ENCODE assay signal across 20 cellular contexts in the genomic region with DNA sequence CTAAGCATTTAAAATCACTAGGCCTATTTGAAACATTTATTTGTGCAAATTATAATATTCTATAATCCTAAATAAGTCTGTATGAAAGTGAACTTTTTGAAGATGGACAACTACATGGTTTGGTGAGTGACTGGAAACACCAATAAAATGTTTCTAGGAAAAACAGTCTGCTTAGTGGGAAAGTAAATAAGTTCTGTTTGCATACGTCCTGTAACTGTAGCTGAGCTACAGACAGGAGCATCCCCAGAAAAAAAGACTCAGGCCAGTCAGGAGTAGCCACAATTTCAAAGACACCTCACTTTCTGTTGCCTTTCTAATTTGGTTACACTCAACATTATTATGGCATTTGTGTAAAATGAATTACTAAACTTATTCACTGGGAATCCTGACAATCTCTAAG. TPM values are rescaled to one million over a fixed set of nuclear protein-coding genes. Genes with fewer than 3 reads are reported as not detected.
DNase-seq lines count a peak whose midpoint lies in the region; ATAC-seq, FAIRE-seq and TF ChIP-seq lines count a peak whose summit lies in the region.
"Had no signal": no experiment of that assay in that cellular context is flagged by ENCODE, and none has a peak within 500 bp of the region (broad histone marks: within the 10 kb centered on the region; RNA-seq: fewer than 3 reads in every experiment).

No MANE protein-coding gene starts in this region.

- DNase-seq in DMS53 (lab: John Stamatoyannopoulos, UW), result peak; percentile 48
- peak; percentile 15 for DNase-seq in DMS53 treated with DMSO at 0.1 percent for 48 hours (lab: John Stamatoyannopoulos, UW; ENCODE audit: unreplicated experiment)
- DNase-seq in HepG2 (ENCODE audit: low spot score), result no peak
- DNase-seq in NCI-H1105 (lab: John Stamatoyannopoulos, UW), result no peak
- no peak for DNase-seq in head of caudate nucleus
- DNase-seq in activated T-cell treated with anti-CD3 and anti-CD28 coated beads, Interleukin-2, amount 50 U/mL, for 24 hours, result no peak
- DNase-seq: C1 segment of cervical spinal cord; Calu3; CD4-positive, alpha-beta memory T cell; COR-L47; DND-41; GM23248; H7; HCEC 1CT had no signal

- H3K79me2 ChIP-seq in OCI-LY1 (ENCODE audit: insufficient read depth, low read length) (no peaks in the 10 kb centered on the region), HepG2 (ENCODE audit: insufficient read depth, low read length) (no peaks in the 10 kb centered on the region)

- H3K36me3 Mint-ChIP-seq in activated T-cell treated with anti-CD3 and anti-CD28 coated beads, Interleukin-2, amount 50 U/mL, for 24 hours (ENCODE audit: low read depth), result no peaks in the 10 kb centered on the region

- no TSS peak for BruUV-seq in HepG2 (replicated peaks; lab: Mats Ljungman, UMichigan)

- no peaks in the 10 kb centered on the region for H3K9me3 ChIP-seq in OCI-LY1 (ENCODE audit: low read length)
- no peaks in the 10 kb centered on the region for H3K9me3 ChIP-seq in HepG2 (ENCODE audit: low read length)

- no peaks in the 10 kb centered on the region for H3K27me3 ChIP-seq in OCI-LY1 (ENCODE audit: insufficient read depth, low read length)
- H3K27me3 ChIP-seq in HepG2 (ENCODE audit: control insufficient read depth in 1 of 2, insufficient read depth in 2 of 2, low read length in 2 of 2), result no peaks in the 10 kb centered on the region

- H2AFZ ChIP-seq in OCI-LY1 (ENCODE audit: low read length) (peak overlapping the region; percentile 83), HepG2 (ENCODE audit: low read length) (no peak overlapping the region)
- H2AFZ ChIP-seq: GM23248 had no signal

- H3K4me1 ChIP-seq in OCI-LY1 (ENCODE audit: insufficient read depth, low read length, severe bottlenecking) (peaks cover 9% of the 10 kb centered on the region), HepG2 (ENCODE audit: insufficient read depth, low read length) (no peaks in the 10 kb centered on the region)

- H3K9me3 Mint-ChIP-seq in activated T-cell treated with anti-CD3 and anti-CD28 coated beads, Interleukin-2, amount 50 U/mL, for 24 hours, result no peaks in the 10 kb centered on the region

- WGBS in HepG2 (ENCODE audit: low lambda C conversion rate), result 4% methylated on average over 1 of the region's 1 CpG

- TF ChIP-seq CTCF in OCI-LY1 (IDR thresholded peaks at IDR 0.05; ENCODE audit: low read length) (no peak), HepG2 (CRISPR knock-in tag; IDR thresholded peaks at IDR 0.05) (no peak)

- TF ChIP-seq EP300 in HepG2 (IDR thresholded peaks at IDR 0.05; ENCODE audit: low read depth in 2 of 2, low read length in 2 of 2) (no peak), HepG2 (CRISPR knock-in tag; IDR thresholded peaks at IDR 0.05; ENCODE audit: borderline replicate concordance) (no peak)

- no peaks in the 10 kb centered on the region for H3F3A ChIP-seq in OCI-LY1 (ENCODE audit: insufficient read depth, low read length)

- POLR2A ChIA-PET in HepG2 (lab: Yijun Ruan, JAX), result no interaction called here

- H3K4me3 ChIP-seq in OCI-LY1 (ENCODE audit: low read depth, low read length, poor library complexity, severe bottlenecking) (no peak overlapping the region), HepG2 (replicated peaks in 1 of 3; ENCODE audit: insufficient read depth in 1 of 3, low read depth in 2 of 3, low read length in 3 of 3) (no peak overlapping the region)
- H3K4me3 ChIP-seq: GM23248 had no signal

- no peaks in the 10 kb centered on the region for H3K9me2 ChIP-seq in OCI-LY1 (ENCODE audit: low read depth, low read length)

- H3K4me3 Mint-ChIP-seq in activated T-cell treated with anti-CD3 and anti-CD28 coated beads, Interleukin-2, amount 50 U/mL, for 24 hours, result no peak overlapping the region
- H3K4me3 Mint-ChIP-seq: CD4-positive, alpha-beta memory T cell had no signal

- no peak for TF ChIP-seq POLR2A in HepG2 (IDR thresholded peaks at IDR 0.05; ENCODE audit: insufficient read depth in 1 of 2, low read depth in 2 of 2, low read length in 2 of 2)

- H3K9ac ChIP-seq in OCI-LY1 (ENCODE audit: low read length), result no peak overlapping the region
- no peak overlapping the region for H3K9ac ChIP-seq in HepG2 (ENCODE audit: insufficient read depth, low read depth, low read length)
- H3K9ac ChIP-seq: GM23248 had no signal

- H3K4me1 Mint-ChIP-seq in activated T-cell treated with anti-CD3 and anti-CD28 coated beads, Interleukin-2, amount 50 U/mL, for 24 hours (ENCODE audit: low read depth), result no peaks in the 10 kb centered on the region
- H3K4me1 Mint-ChIP-seq: CD4-positive, alpha-beta memory T cell had no signal

- H3K27ac Mint-ChIP-seq in activated T-cell treated with anti-CD3 and anti-CD28 coated beads, Interleukin-2, amount 50 U/mL, for 24 hours, result no peak overlapping the region
- H3K27ac Mint-ChIP-seq: CD4-positive, alpha-beta memory T cell had no signal

- H4K20me1 ChIP-seq in OCI-LY1 (ENCODE audit: insufficient read depth, low read length) (no peaks in the 10 kb centered on the region), HepG2 (ENCODE audit: insufficient read depth, low read length) (no peaks in the 10 kb centered on the region)

- ATAC-seq in HepG2, result 0 out of 3 replicates have a peak, but pooled peaks have one; percentile 38

- H3K27ac ChIP-seq in OCI-LY1 (ENCODE audit: low read depth, low read length, poor library complexity, severe bottlenecking) (no peak overlapping the region), HepG2 (ENCODE audit: extremely low read length, insufficient read depth, low read length) (no peak overlapping the region)
- H3K27ac ChIP-seq: GM23248 had no signal

- FAIRE-seq in HepG2 (lab: Jason Lieb, UNC), result no peak
- FAIRE-seq: G401.6, GM12892, H1 had no signal

- no peaks in the 10 kb centered on the region for H3K36me3 ChIP-seq in OCI-LY1 (ENCODE audit: insufficient read depth, low read length)
- H3K36me3 ChIP-seq in HepG2 (replicated peaks in 1 of 2; ENCODE audit: control insufficient read depth in 1 of 2, insufficient read depth in 2 of 2, low read length in 2 of 2), result no peaks in the 10 kb centered on the region

- H3K27me3 Mint-ChIP-seq in activated T-cell treated with anti-CD3 and anti-CD28 coated beads, Interleukin-2, amount 50 U/mL, for 24 hours, result no peaks in the 10 kb centered on the region
- H3K27me3 Mint-ChIP-seq: CD4-positive, alpha-beta memory T cell had no signal

- H3K4me2 ChIP-seq in OCI-LY1 (ENCODE audit: low read length) (no peak overlapping the region), HepG2 (ENCODE audit: low read depth, low read length) (no peak overlapping the region)

- TF ChIP-seq RAD21 in HepG2 (CRISPR knock-in tag; IDR thresholded peaks at IDR 0.05), result no peak

- intact Hi-C loops in HepG2 (cut with micrococcal nuclease; ENCODE audit: unreplicated experiment) (no loop called here), head of caudate nucleus (cut with DNase I) (no loop called here)

- in situ Hi-C loops in HepG2 (cut with HindIII; ENCODE audit: extremely low pct_ligation_motif_present, low pct_unique_long_range_greater_than_20kb), result no loop called here

- CTCF ChIA-PET in HepG2 (lab: Yijun Ruan, JAX; ENCODE audit: low intra/inter-chr PET ratio, low total read pairs), result no interaction called here

TF ChIP-seq in HepG2, 621 proteins besides CTCF, POLR2A, EP300 and RAD21:
- TF ChIP-seq BCL6 (CRISPR knock-in tag; IDR thresholded peaks at IDR 0.05) (peak; percentile 84), SETDB1 (CRISPR knock-in tag; IDR thresholded peaks at IDR 0.05; ENCODE audit: borderline replicate concordance) (no peak), ZBTB3 (CRISPR knock-in tag; IDR thresholded peaks at IDR 0.05; ENCODE audit: borderline replicate concordance, low read depth) (no peak)

RNA-seq across cellular contexts. Expression of a gene that starts 28.4 kb away (rescaled TPM):
- not detected in 2 replicates for total RNA-seq in HepG2 (2016; rRNA removed; fragmentation: Illumina TruSeq; extraction: Trizol)
- total RNA-seq in HepG2 (2016; cell fraction: cytosol; rRNA removed; fragmentation: Illumina TruSeq; extraction: Trizol; ENCODE audit: low read depth), result not detected in 2 replicates
- total RNA-seq in HepG2 (2016; cell fraction: insoluble cytoplasmic fraction; rRNA removed; fragmentation: Illumina TruSeq; extraction: Trizol), result not detected in 2 replicates
- not detected in 2 replicates for total RNA-seq in HepG2 (2016; cell fraction: membrane; rRNA removed; fragmentation: Illumina TruSeq; extraction: Trizol)
- not detected in 2 replicates for total RNA-seq in HepG2 (2016; cell fraction: nucleus; rRNA removed; fragmentation: Illumina TruSeq; extraction: Trizol)
- polyA plus RNA-seq in HepG2 (2011; rRNA removed), result not detected in 2 replicates
- not detected in 2 replicates for polyA plus RNA-seq in HepG2 (2011; cell fraction: cytosol; rRNA removed)
- not detected in 2 replicates for polyA plus RNA-seq in HepG2 (2011; cell fraction: nucleus; rRNA removed)
- not detected in 2 replicates for polyA plus RNA-seq in HepG2 (2012)
- polyA plus RNA-seq in HepG2 (2016; cell fraction: cytosol; fragmentation: Illumina TruSeq; extraction: Trizol; ENCODE audit: low read depth), result not detected in 2 replicates
- not detected in 2 replicates for polyA plus RNA-seq in HepG2 (2016; cell fraction: insoluble cytoplasmic fraction; fragmentation: Illumina TruSeq; extraction: Trizol; ENCODE audit: low read depth)
- not detected in 2 replicates for polyA plus RNA-seq in HepG2 (2016; cell fraction: membrane; fragmentation: Illumina TruSeq; extraction: Trizol; ENCODE audit: low read depth)
- polyA plus RNA-seq in HepG2 (2016; cell fraction: nucleus; fragmentation: Illumina TruSeq; extraction: Trizol; ENCODE audit: insufficient read depth, low read depth), result not detected in 2 replicates
- not detected in 2 replicates for polyA minus RNA-seq in HepG2 (2011; rRNA and poly(A)+ RNA removed; ENCODE audit: low replicate concordance)
- not detected in 2 replicates for polyA minus RNA-seq in HepG2 (2011; cell fraction: cytosol; rRNA and poly(A)+ RNA removed)
- not detected in 2 replicates for polyA minus RNA-seq in HepG2 (2011; cell fraction: nucleus; rRNA and poly(A)+ RNA removed)
- total RNA-seq: A172; A673; CD4-positive, alpha-beta memory T cell; GM23248 had no signal
- polyA plus RNA-seq: CD4-positive, alpha-beta memory T cell; GM23248 had no signal

Comparison
In these comparisons a context has a peak if more than half of its experiments do, and no peak if none do; other contexts are left out.
1. DNase-seq: peak in DMS53 (single experiment) and DMS53 treated with DMSO at 0.1 percent for 48 hours (single experiment); none in HepG2 (single experiment), NCI-H1105 (single experiment), head of caudate nucleus (0 of 42) and activated T-cell treated with anti-CD3 and anti-CD28 coated beads, Interleukin-2, amount 50 U/mL, for 24 hours (single experiment).